In the genomic region with DNA sequence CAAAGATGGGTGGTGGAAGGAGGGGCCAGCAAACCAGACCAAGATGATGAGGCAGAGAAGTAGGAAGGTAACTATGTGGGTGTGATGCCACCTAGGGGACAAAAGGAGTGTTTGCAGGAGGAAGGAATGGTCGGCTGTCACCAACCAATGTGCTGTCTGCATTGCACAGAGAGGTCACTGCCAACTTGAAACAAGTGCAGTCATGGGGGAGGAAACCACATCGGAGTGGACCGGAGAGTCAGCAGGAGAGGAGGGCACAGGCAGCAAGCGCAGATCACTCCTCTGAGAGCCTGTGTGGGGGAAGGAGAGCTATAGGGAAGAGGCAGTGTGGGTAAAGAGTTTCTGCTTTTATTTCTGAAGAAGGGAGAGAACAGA, we compare ENCODE assay signal across 8 cellular contexts. TPM values are rescaled to one million over a fixed set of nuclear protein-coding genes. Genes with fewer than 3 reads are reported as not detected.
DNase-seq lines count a peak whose midpoint lies in the region; ATAC-seq lines count a peak whose summit lies in the region.

No MANE protein-coding gene starts in this region.

- H3K27me3 Mint-ChIP-seq in CD4-positive, alpha-beta memory T cell: peaks cover 5 to 17% of the 10 kb centered on the region in 2 donors
- no peaks in the 10 kb centered on the region for H3K27me3 Mint-ChIP-seq in stimulated activated naive B cell treated with anti-CD40 and anti-IgM and Interleukin-4, amounts not matched to agents 10 μg/mL and 1 μg/mL and 100 μg/mL, for 72 hours

- no peaks in the 10 kb centered on the region for H3K36me3 Mint-ChIP-seq in CD4-positive, alpha-beta memory T cell
- no peaks in the 10 kb centered on the region for H3K36me3 Mint-ChIP-seq in stimulated activated naive B cell treated with anti-CD40 and anti-IgM and Interleukin-4, amounts not matched to agents 10 μg/mL and 1 μg/mL and 100 μg/mL, for 72 hours

- no peaks in the 10 kb centered on the region for H3K9me3 Mint-ChIP-seq in CD4-positive, alpha-beta memory T cell
- no peaks in the 10 kb centered on the region for H3K9me3 Mint-ChIP-seq in stimulated activated naive B cell treated with anti-CD40 and anti-IgM and Interleukin-4, amounts not matched to agents 10 μg/mL and 1 μg/mL and 100 μg/mL, for 72 hours

- H3K27me3 ChIP-seq in CD4-positive, alpha-beta memory T cell (ENCODE audit: insufficient read depth, low read length): no peaks in the 10 kb centered on the region

- peak; percentile 31 to 43 (median 36) for DNase-seq in CD4-positive, alpha-beta memory T cell
- DNase-seq in NCI-H510A treated with DMSO at 0.1 percent for 48 hours (lab: John Stamatoyannopoulos, UW): peak; percentile 6
- peak; percentile 34 to 44 for DNase-seq in activated CD4-positive, alpha-beta T cell treated with anti-CD3 and anti-CD28 coated beads, Interleukin-2, amount 50 U/mL, for 48 hours
- peak; percentile 75 for DNase-seq in epidermal melanocyte (ENCODE audit: insufficient read length, low spot score)
- DNase-seq in mucosa of gallbladder (ENCODE audit: low spot score): peak; percentile 65
- peak; percentile 45 for DNase-seq in stimulated activated naive B cell treated with anti-CD40 and anti-IgM and Interleukin-4, amounts not matched to agents 10 μg/mL and 1 μg/mL and 100 μg/mL, for 72 hours

- no peak overlapping the region for H3K4me3 Mint-ChIP-seq in CD4-positive, alpha-beta memory T cell
- H3K4me3 Mint-ChIP-seq in stimulated activated naive B cell treated with anti-CD40 and anti-IgM and Interleukin-4, amounts not matched to agents 10 μg/mL and 1 μg/mL and 100 μg/mL, for 72 hours: no peak overlapping the region

- POLR2A ChIA-PET in CD4-positive, alpha-beta memory T cell (lab: Charles Lee; ENCODE audit: partially characterized antibody): no interaction called here

- no peaks in the 10 kb centered on the region for H3K36me3 ChIP-seq in CD4-positive, alpha-beta memory T cell (ENCODE audit: insufficient read depth, low read length)

- no peak overlapping the region for H3K27ac Mint-ChIP-seq in CD4-positive, alpha-beta memory T cell
- no peak overlapping the region for H3K27ac Mint-ChIP-seq in stimulated activated naive B cell treated with anti-CD40 and anti-IgM and Interleukin-4, amounts not matched to agents 10 μg/mL and 1 μg/mL and 100 μg/mL, for 72 hours

- H3K9me3 ChIP-seq in CD4-positive, alpha-beta memory T cell (ENCODE audit: control insufficient read depth in 1 of 2, low read length in 2 of 2): no peaks in the 10 kb centered on the region

- H3K4me3 ChIP-seq in CD4-positive, alpha-beta memory T cell (ENCODE audit: low read length in 2 of 2): no peak overlapping the region

- no peak overlapping the region for H3K27ac ChIP-seq in CD4-positive, alpha-beta memory T cell (ENCODE audit: low read depth, low read length)

- intact Hi-C loops in CD4-positive, alpha-beta memory T cell (cut with micrococcal nuclease): loop anchor here (1.0 to 5.0 kb wide), 3 partner anchors 119 to 769 kb away; no protein-coding TSS in a partner anchor

- peaks cover 0 to 1% (median 0%) of the 10 kb centered on the region in 4 donors for H3K4me1 Mint-ChIP-seq in CD4-positive, alpha-beta memory T cell
- no peaks in the 10 kb centered on the region for H3K4me1 Mint-ChIP-seq in stimulated activated naive B cell treated with anti-CD40 and anti-IgM and Interleukin-4, amounts not matched to agents 10 μg/mL and 1 μg/mL and 100 μg/mL, for 72 hours

- CTCF ChIA-PET in CD4-positive, alpha-beta memory T cell (lab: Charles Lee; ENCODE audit: partially characterized antibody): interaction anchor here (1.0 to 1.9 kb wide), 7 partner anchors 9 to 272 kb away, joined by 3 to 7 read pairs (median 5); no protein-coding TSS in a partner anchor

- ATAC-seq in GM19025 (IDR thresholded peaks at IDR 0.05; ENCODE audit: low read depth, unreplicated experiment) (peak; percentile 89), HG03139 (IDR thresholded peaks at IDR 0.05; ENCODE audit: unreplicated experiment) (peak; percentile 97)
- peak; percentile 96 to 98 for ATAC-seq in stimulated activated naive B cell treated with anti-CD40 and anti-IgM and Interleukin-4, amounts not matched to agents 10 μg/mL and 1 μg/mL and 100 μg/mL, for 72 hours (replicated peaks)

- H3K4me1 ChIP-seq in CD4-positive, alpha-beta memory T cell (ENCODE audit: insufficient read depth, low read length): no peaks in the 10 kb centered on the region

RNA-seq across cellular contexts. Expression of a gene that starts 38.5 kb away (rescaled TPM):
- total RNA-seq in CD4-positive, alpha-beta memory T cell: under 1 TPM in 1 of 2 experiments, not detected in 1; 0.38 TPM
- under 1 TPM in 1 of 2 donors, not detected in 1; 0.22 TPM for polyA plus RNA-seq in CD4-positive, alpha-beta memory T cell
- 0.58 TPM for total RNA-seq in mucosa of gallbladder

Comparison
In these comparisons a context has a peak if more than half of its experiments do, and no peak if none do; other contexts are left out.
1. DNase-seq: peak in every context shown above with its lines; median percentile 75 in epidermal melanocyte; 65 in mucosa of gallbladder; 45 in stimulated activated naive B cell treated with anti-CD40 and anti-IgM and Interleukin-4, amounts not matched to agents 10 μg/mL and 1 μg/mL and 100 μg/mL, for 72 hours; 39 in activated CD4-positive, alpha-beta T cell treated with anti-CD3 and anti-CD28 coated beads, Interleukin-2, amount 50 U/mL, for 48 hours; 36 in CD4-positive, alpha-beta memory T cell; 6 in NCI-H510A treated with DMSO at 0.1 percent for 48 hours.